In genomic region chr2:240557808-240558207, GRCh38 we compare ENCODE assay signal across 8 cellular contexts. TPM values are rescaled to one million over a fixed set of nuclear protein-coding genes. Genes with fewer than 3 reads are reported as not detected.
DNase-seq lines count a peak whose midpoint lies in the region; ATAC-seq and TF ChIP-seq lines count a peak whose summit lies in the region.

A gene with protein sequence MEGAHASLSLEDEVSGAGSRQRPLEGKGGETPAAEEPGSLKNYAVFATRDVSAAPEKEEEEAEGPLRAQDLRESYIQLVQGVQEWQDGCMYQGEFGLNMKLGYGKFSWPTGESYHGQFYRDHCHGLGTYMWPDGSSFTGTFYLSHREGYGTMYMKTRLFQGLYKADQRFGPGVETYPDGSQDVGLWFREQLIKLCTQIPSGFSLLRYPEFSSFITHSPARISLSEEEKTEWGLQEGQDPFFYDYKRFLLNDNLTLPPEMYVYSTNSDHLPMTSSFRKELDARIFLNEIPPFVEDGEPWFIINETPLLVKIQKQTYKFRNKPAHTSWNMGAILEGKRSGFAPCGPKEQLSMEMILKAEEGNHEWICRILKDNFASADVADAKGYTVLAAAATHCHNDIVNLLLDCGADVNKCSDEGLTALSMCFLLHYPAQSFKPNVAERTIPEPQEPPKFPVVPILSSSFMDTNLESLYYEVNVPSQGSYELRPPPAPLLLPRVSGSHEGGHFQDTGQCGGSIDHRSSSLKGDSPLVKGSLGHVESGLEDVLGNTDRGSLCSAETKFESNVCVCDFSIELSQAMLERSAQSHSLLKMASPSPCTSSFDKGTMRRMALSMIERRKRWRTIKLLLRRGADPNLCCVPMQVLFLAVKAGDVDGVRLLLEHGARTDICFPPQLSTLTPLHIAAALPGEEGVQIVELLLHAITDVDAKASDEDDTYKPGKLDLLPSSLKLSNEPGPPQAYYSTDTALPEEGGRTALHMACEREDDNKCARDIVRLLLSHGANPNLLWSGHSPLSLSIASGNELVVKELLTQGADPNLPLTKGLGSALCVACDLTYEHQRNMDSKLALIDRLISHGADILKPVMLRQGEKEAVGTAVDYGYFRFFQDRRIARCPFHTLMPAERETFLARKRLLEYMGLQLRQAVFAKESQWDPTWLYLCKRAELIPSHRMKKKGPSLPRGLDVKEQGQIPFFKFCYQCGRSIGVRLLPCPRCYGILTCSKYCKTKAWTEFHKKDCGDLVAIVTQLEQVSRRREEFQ (minus strand): TSS chr2:240557988. CDS start chr2:240557335, 653 bp downstream.

- no peak for TF ChIP-seq POLR2A in upper lobe of left lung (IDR thresholded peaks at IDR 0.05)

- peaks cover 11% of the 10 kb centered on the region for H3K79me2 ChIP-seq in neural progenitor cell (ENCODE audit: low read depth)

- peaks cover 45% of the 10 kb centered on the region for H3K4me1 Mint-ChIP-seq in CD8-positive, alpha-beta T cell (ENCODE audit: low read depth)
- peaks cover 30% of the 10 kb centered on the region for H3K4me1 Mint-ChIP-seq in neural progenitor cell

- peaks cover 20% of the 10 kb centered on the region for H3F3A ChIP-seq in neural progenitor cell (ENCODE audit: low read depth)

- no peak within 1 kb of the TSS for H3K27ac ChIP-seq in CD8-positive, alpha-beta T cell (ENCODE audit: low read depth, low read length)
- no peak within 1 kb of the TSS for H3K27ac ChIP-seq in neural progenitor cell
- H3K27ac ChIP-seq in upper lobe of left lung, result peak within 1 kb of the TSS in 1 of 4 donors; percentile 14

- H3K27ac Mint-ChIP-seq in CD8-positive, alpha-beta T cell, result peak within 1 kb of the TSS; percentile 22
- no peak within 1 kb of the TSS for H3K27ac Mint-ChIP-seq in neural progenitor cell

- peaks cover 54% of the 10 kb centered on the region for H3K4me1 ChIP-seq in CD8-positive, alpha-beta T cell (ENCODE audit: insufficient read depth, low read length)
- peaks cover 3% of the 10 kb centered on the region for H3K4me1 ChIP-seq in neural progenitor cell
- peaks cover 42 to 60% (median 46%) of the 10 kb centered on the region in 4 donors for H3K4me1 ChIP-seq in upper lobe of left lung

- WGBS in upper lobe of left lung, 2 donors, result 5 to 7% methylated on average over 3 to 36 of the region's 47 CpGs

- DNase-seq in CD8-positive, alpha-beta T cell, result peak in 5 of 7 experiments; percentile 43 to 75 (median 74)
- DNase-seq in NCI-H748 treated with DMSO at 0.1 percent for 48 hours (lab: John Stamatoyannopoulos, UW) (peak; percentile 35), foreskin melanocyte (peak; percentile 32), neural progenitor cell (ENCODE audit: low spot score) (peak; percentile 94), upper lobe of left lung (peak; percentile 70 to 94), Kasumi-1 (lab: John Stamatoyannopoulos, UW) (no peak)
- DNase-seq in activated gamma-delta T cell treated with anti-CD3 and anti-CD28 coated beads, Interleukin-2, amount 50 U/mL, for 16 hours (ENCODE audit: low read depth), result peak; percentile 52

- H3K4me3 Mint-ChIP-seq in CD8-positive, alpha-beta T cell, result peak within 1 kb of the TSS; percentile 89
- peak within 1 kb of the TSS; percentile 71 for H3K4me3 Mint-ChIP-seq in neural progenitor cell

- peaks cover 30% of the 10 kb centered on the region for H3K36me3 Mint-ChIP-seq in CD8-positive, alpha-beta T cell
- peaks cover 2% of the 10 kb centered on the region for H3K36me3 Mint-ChIP-seq in neural progenitor cell

- H3K9me3 ChIP-seq in CD8-positive, alpha-beta T cell (ENCODE audit: low read length), result no peaks in the 10 kb centered on the region
- H3K9me3 ChIP-seq in neural progenitor cell (ENCODE audit: low read depth), result no peaks in the 10 kb centered on the region
- no peaks in the 10 kb centered on the region for H3K9me3 ChIP-seq in upper lobe of left lung

- H3K9me3 Mint-ChIP-seq in CD8-positive, alpha-beta T cell, result no peaks in the 10 kb centered on the region
- no peaks in the 10 kb centered on the region for H3K9me3 Mint-ChIP-seq in neural progenitor cell

- POLR2A ChIA-PET in CD8-positive, alpha-beta T cell (lab: Charles Lee), result interaction anchor here (1.5 kb wide), 1 partner anchor 11 kb away, joined by 6 read pairs; no protein-coding TSS in a partner anchor

- no peaks in the 10 kb centered on the region for H3K27me3 Mint-ChIP-seq in CD8-positive, alpha-beta T cell (ENCODE audit: low read depth)
- H3K27me3 Mint-ChIP-seq in neural progenitor cell (ENCODE audit: insufficient read depth, low read depth), result no peaks in the 10 kb centered on the region

- no peak within 1 kb of the TSS for H3K9ac ChIP-seq in neural progenitor cell

- intact Hi-C loops in CD8-positive, alpha-beta T cell (cut with DNase I, micrococcal nuclease), result loop anchor here in 1 of 2 experiments (5.0 kb wide), 1 partner anchor 41 kb away; no protein-coding TSS in a partner anchor

- H3K4me2 ChIP-seq in neural progenitor cell, result peak within 1 kb of the TSS; percentile 90

- no peak for TF ChIP-seq CTCF in CD8-positive, alpha-beta T cell (IDR thresholded peaks at IDR 0.05)
- TF ChIP-seq CTCF in neural progenitor cell (IDR thresholded peaks at IDR 0.05) (no peak), upper lobe of left lung (IDR thresholded peaks at IDR 0.05) (no peak)

- peak within 1 kb of the TSS; percentile 13 for H3K4me3 ChIP-seq in CD8-positive, alpha-beta T cell (ENCODE audit: low read depth, low read length)
- H3K4me3 ChIP-seq in neural progenitor cell (peak within 1 kb of the TSS; percentile 47), upper lobe of left lung (peak within 1 kb of the TSS; percentile 8 to 54 (median 50))

- TF ChIP-seq EP300 in upper lobe of left lung (IDR thresholded peaks at IDR 0.05), result no peak

- peak; percentile 11 for ATAC-seq in CD8-positive, alpha-beta T cell
- ATAC-seq in upper lobe of left lung (ENCODE audit: low FRiP score in 2 of 2), result peak in 1 of 2 donors; percentile 42
- ATAC-seq in HG03095 (IDR thresholded peaks at IDR 0.05; ENCODE audit: unreplicated experiment), result no peak

- peaks cover 13% of the 10 kb centered on the region for H3K36me3 ChIP-seq in CD8-positive, alpha-beta T cell (ENCODE audit: insufficient read depth, low read length)
- H3K36me3 ChIP-seq in neural progenitor cell (no peaks in the 10 kb centered on the region), upper lobe of left lung (peaks cover 0 to 4% (median 0%) of the 10 kb centered on the region in 4 donors)

- peaks cover 30% of the 10 kb centered on the region for H4K20me1 ChIP-seq in neural progenitor cell (ENCODE audit: low read depth)

- H2AFZ ChIP-seq in neural progenitor cell (replicated peaks), result no peak within 1 kb of the TSS

- H3K27me3 ChIP-seq in CD8-positive, alpha-beta T cell (ENCODE audit: insufficient read depth, low read length), result no peaks in the 10 kb centered on the region
- peaks cover 34% of the 10 kb centered on the region for H3K27me3 ChIP-seq in neural progenitor cell
- H3K27me3 ChIP-seq in upper lobe of left lung, result no peaks in the 10 kb centered on the region

- CTCF ChIA-PET in CD8-positive, alpha-beta T cell (lab: Charles Lee), result interaction anchor here (0.7 to 2.1 kb wide), 4 partner anchors 9 to 64 kb away, joined by 3 to 8 read pairs (median 7); partner anchors contain the start of gene CAPN10

RNA-seq across cellular contexts. Expression of the gene that starts here (rescaled TPM):
- 10 to 100 TPM; 23.4 to 23.9 TPM for total RNA-seq in CD8-positive, alpha-beta T cell
- total RNA-seq in neural progenitor cell (ENCODE audit: low replicate concordance), result 4.2 and 6.9 TPM in 2 replicates
- total RNA-seq in upper lobe of left lung, result 10 to 100 TPM; 23.7 to 97.4 (median 26.9) TPM

Comparison
In these comparisons a context has a peak if more than half of its experiments do, and no peak if none do; other contexts are left out.
1. DNase-seq: peak in CD8-positive, alpha-beta T cell (5 of 7), NCI-H748 treated with DMSO at 0.1 percent for 48 hours (single experiment), activated gamma-delta T cell treated with anti-CD3 and anti-CD28 coated beads, Interleukin-2, amount 50 U/mL, for 16 hours (single experiment), foreskin melanocyte (single experiment), neural progenitor cell (single experiment) and upper lobe of left lung (2 of 2); none in Kasumi-1 (0 of 2).
2. Peak in every context shown above with its lines, with median percentiles within 50 percentile points of each other: H3K4me3 ChIP-seq.